In the genomic region with DNA sequence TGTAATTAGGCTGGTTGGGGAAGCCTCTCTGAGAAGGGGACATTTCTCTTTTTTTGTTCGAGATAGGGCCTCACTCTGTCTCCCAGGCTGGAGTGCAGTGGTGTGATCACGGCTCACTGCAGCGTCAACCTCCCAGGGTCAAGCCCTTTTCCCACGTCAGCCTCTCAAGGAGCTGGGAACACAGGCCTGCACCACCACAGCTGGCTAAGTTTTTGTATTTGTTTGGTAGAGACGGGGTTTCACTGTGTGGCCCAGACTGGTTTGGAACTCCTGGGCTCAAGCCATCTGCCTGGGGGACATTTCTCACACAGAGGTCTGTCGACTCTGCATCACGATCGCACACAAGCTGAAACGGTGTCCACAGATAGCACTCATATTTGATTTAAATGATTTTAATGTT, we compare ENCODE assay signal across 1 cellular context.
TF ChIP-seq lines count a peak whose summit lies in the region.

No MANE protein-coding gene starts in this region.

TF ChIP-seq in H1, 55 proteins besides CTCF, POLR2A, EP300 and RAD21:
- TF ChIP-seq SP4 (IDR thresholded peaks at IDR 0.05; ENCODE audit: low read length): no peak
- TF ChIP-seq SAP30 (IDR thresholded peaks at IDR 0.05; ENCODE audit: insufficient read depth, insufficient replicate concordance, low read length): no peak
- no peak for TF ChIP-seq SIN3A (conservative IDR thresholded peaks at IDR 0.05 in 1 of 2, IDR thresholded peaks at IDR 0.05 in 1 of 2; ENCODE audit: low read depth in 1 of 2, low read length in 2 of 2)
- TF ChIP-seq SUZ12 (IDR thresholded peaks at IDR 0.05; ENCODE audit: low read length): no peak
- no peak for TF ChIP-seq ATF3 (IDR thresholded peaks at IDR 0.05; ENCODE audit: insufficient read depth, low read depth, low read length)
- no peak for TF ChIP-seq NRF1 (IDR thresholded peaks at IDR 0.05; ENCODE audit: low read depth, low read length)
- TF ChIP-seq NANOG (IDR thresholded peaks at IDR 0.05; ENCODE audit: insufficient read depth, low read depth, low read length, poor library complexity, severe bottlenecking): no peak
- TF ChIP-seq CBX8 (IDR thresholded peaks at IDR 0.05; ENCODE audit: borderline replicate concordance, low read depth, low read length): no peak
- TF ChIP-seq BACH1 (IDR thresholded peaks at IDR 0.05; ENCODE audit: low read length): no peak
- TF ChIP-seq KDM5A (IDR thresholded peaks at IDR 0.05; ENCODE audit: low read length): no peak
- no peak for TF ChIP-seq TAF7 (optimal IDR thresholded peaks at IDR 0.05; ENCODE audit: borderline replicate concordance, low read depth, low read length)
- TF ChIP-seq GABPA (IDR thresholded peaks at IDR 0.05; ENCODE audit: borderline replicate concordance, insufficient read depth, low read length): no peak
- TF ChIP-seq MAFK (IDR thresholded peaks at IDR 0.05; ENCODE audit: low read depth, low read length): no peak
- TF ChIP-seq SIRT6 (IDR thresholded peaks at IDR 0.05; ENCODE audit: low read length): no peak
